Comparison of ENCODE assay signal across 15 cellular contexts in the genomic region with DNA sequence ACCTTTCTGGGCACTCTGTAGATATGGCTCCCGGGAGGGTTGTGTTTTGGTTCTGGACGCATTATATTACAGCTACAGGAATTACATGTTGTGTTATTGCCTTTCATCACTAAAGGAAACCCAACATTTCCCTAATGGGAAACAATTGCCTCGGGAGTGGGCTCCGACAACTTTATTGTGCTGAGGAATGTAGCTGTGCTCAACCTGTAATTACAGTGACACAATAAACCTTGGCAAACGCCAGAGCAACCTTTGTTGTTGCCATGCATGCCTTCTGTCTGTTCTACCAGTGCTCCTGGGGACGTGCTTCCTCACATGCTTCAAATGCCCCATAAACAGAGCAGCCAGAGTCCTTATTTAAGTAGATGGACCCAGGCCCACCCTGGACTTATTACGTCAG.
"Had no signal": no experiment of that assay in that cellular context is flagged by ENCODE, and none has a peak within 500 bp of the region (broad histone marks: within the 10 kb centered on the region; RNA-seq: fewer than 3 reads in every experiment).

No MANE protein-coding gene starts in this region.

- H3K36me3 ChIP-seq: breast epithelium, pancreas, stomach, thoracic aorta had no signal

- H3K27me3 ChIP-seq: breast epithelium, dorsolateral prefrontal cortex, pancreas, stomach had no signal

- H3K4me1 ChIP-seq: breast epithelium, pancreas, stomach had no signal

- ATAC-seq: esophagus mucosa, left ventricle myocardium superior had no signal

- H3K27ac ChIP-seq: breast epithelium, dorsolateral prefrontal cortex, pancreas, stomach, thoracic aorta had no signal

- DNase-seq: activated gamma-delta T cell; activated naive CD8-positive, alpha-beta T cell treated with anti-CD3 and anti-CD28 coated beads, Interleukin-2, amount 10 ng/mL, durations not matched to agents 7 days and 5 days; activated T-cell treated with anti-CD3 and anti-CD28 coated beads, Interleukin-2, amount 50 U/mL, for 1 hour; anterior cingulate cortex; dorsolateral prefrontal cortex; left ventricle myocardium superior; pancreas; retina; stomach; T-helper 2 cell had no signal

- H3K9me3 ChIP-seq: breast epithelium, pancreas, stomach, thoracic aorta had no signal

- FAIRE-seq: islet of Langerhans, pancreas, TTC549 had no signal

- H3K4me3 ChIP-seq: breast epithelium, dorsolateral prefrontal cortex, pancreas, stomach, thoracic aorta had no signal
